Comparison of ENCODE assay signal across 9 cellular contexts in the genomic region with DNA sequence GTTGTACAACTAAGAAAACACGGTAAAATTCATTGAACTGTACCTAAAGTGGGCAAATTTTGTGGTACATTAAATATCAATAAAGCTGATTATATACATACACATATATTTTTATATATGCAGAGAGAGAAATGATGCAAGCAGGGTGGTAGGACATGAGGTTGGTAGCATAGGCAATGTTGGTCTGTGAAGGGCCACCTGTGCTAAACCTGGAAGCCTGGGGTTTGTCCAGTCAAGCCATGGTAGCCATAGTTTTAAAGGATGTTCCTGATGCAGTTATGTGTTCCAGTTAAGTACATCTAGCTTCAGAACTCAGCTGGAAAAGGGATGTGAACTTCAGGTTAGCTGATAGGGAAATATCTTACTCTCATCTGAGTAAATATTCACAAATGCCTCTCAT.
DNase-seq lines count a peak whose midpoint lies in the region; ATAC-seq lines count a peak whose summit lies in the region.
"Had no signal": no experiment of that assay in that cellular context is flagged by ENCODE, and none has a peak within 500 bp of the region (broad histone marks: within the 10 kb centered on the region; RNA-seq: fewer than 3 reads in every experiment).

No MANE protein-coding gene starts in this region.

- no peaks in the 10 kb centered on the region for H3K9me3 Mint-ChIP-seq in stimulated activated naive CD8-positive, alpha-beta T cell treated with anti-CD3 and anti-CD28 coated beads, Interleukin-15, Interleukin-2, amounts not matched to agents 100 ng/mL and 50 ng/mL, for 24 hours

- no peaks in the 10 kb centered on the region for H3K36me3 ChIP-seq in iPS-20b (ENCODE audit: insufficient read depth, low read depth, low read length)

- peaks cover 19% of the 10 kb centered on the region; the same call in 1 of the 2 replicates for H3K4me1 ChIP-seq in iPS-20b (ENCODE audit: insufficient read depth, low read length)

- no peak for DNase-seq in stimulated activated naive CD8-positive, alpha-beta T cell treated with anti-CD3 and anti-CD28 coated beads, Interleukin-15, Interleukin-2, amounts not matched to agents 100 U/mL and 50 U/mL, for 24 hours
- DNase-seq in T-helper 17 cell: no peak
- no peak for DNase-seq in NCI-H446 (lab: John Stamatoyannopoulos, UW)
- DNase-seq in Ammon's horn (ENCODE audit: low spot score): no peak
- no peak for DNase-seq in stimulated activated CD4-positive, alpha-beta T cell treated with anti-CD3 and anti-CD28 coated beads, Interleukin-4, amount 100 ng/mL, for 4 hours
- DNase-seq in DMS 273 treated with DMSO at 0.1 percent for 48 hours (lab: John Stamatoyannopoulos, UW): no peak
- DNase-seq: activated CD8-positive, alpha-beta memory T cell treated with anti-CD3 and anti-CD28 coated beads for 24 hours had no signal

- peaks cover 4% of the 10 kb centered on the region for H3K27me3 Mint-ChIP-seq in stimulated activated naive CD8-positive, alpha-beta T cell treated with anti-CD3 and anti-CD28 coated beads, Interleukin-15, Interleukin-2, amounts not matched to agents 100 ng/mL and 50 ng/mL, for 24 hours
- H3K27me3 Mint-ChIP-seq in T-helper 17 cell: no peaks in the 10 kb centered on the region

- H3K4me3 Mint-ChIP-seq in stimulated activated naive CD8-positive, alpha-beta T cell treated with anti-CD3 and anti-CD28 coated beads, Interleukin-15, Interleukin-2, amounts not matched to agents 100 ng/mL and 50 ng/mL, for 24 hours: peak overlapping the region; percentile 96
- no peak overlapping the region for H3K4me3 Mint-ChIP-seq in T-helper 17 cell

- H3K27ac ChIP-seq in iPS-20b (ENCODE audit: low read length): peak overlapping the region; percentile 57

- H3K9ac ChIP-seq in iPS-20b (ENCODE audit: low read depth, low read length): peak overlapping the region; percentile 94; the same call in 1 of the 2 replicates

- no peak for ATAC-seq in stimulated activated naive CD8-positive, alpha-beta T cell treated with anti-CD3 and anti-CD28 coated beads, Interleukin-15, Interleukin-2, amounts not matched to agents 100 U/mL and 50 U/mL, for 24 hours
- ATAC-seq in T-helper 17 cell: no peak

- peak overlapping the region; percentile 84; the same call in 1 of the 2 replicates for H3K4me3 ChIP-seq in iPS-20b (ENCODE audit: low read length)

- peaks cover 60% of the 10 kb centered on the region for H3K4me1 Mint-ChIP-seq in stimulated activated naive CD8-positive, alpha-beta T cell treated with anti-CD3 and anti-CD28 coated beads, Interleukin-15, Interleukin-2, amounts not matched to agents 100 ng/mL and 50 ng/mL, for 24 hours (ENCODE audit: low read depth)
- H3K4me1 Mint-ChIP-seq in T-helper 17 cell: peaks cover 27% of the 10 kb centered on the region

- no peaks in the 10 kb centered on the region for H3K27me3 ChIP-seq in iPS-20b (ENCODE audit: insufficient read depth, low read length)

- peaks cover 4% of the 10 kb centered on the region for H3K36me3 Mint-ChIP-seq in stimulated activated naive CD8-positive, alpha-beta T cell treated with anti-CD3 and anti-CD28 coated beads, Interleukin-15, Interleukin-2, amounts not matched to agents 100 ng/mL and 50 ng/mL, for 24 hours (ENCODE audit: low read depth)
- H3K36me3 Mint-ChIP-seq in T-helper 17 cell (ENCODE audit: low read depth): peaks cover 2% of the 10 kb centered on the region

- no peaks in the 10 kb centered on the region for H3K9me3 ChIP-seq in T-helper 17 cell (ENCODE audit: control insufficient read depth, low read length, poor library complexity, severe bottlenecking)
- H3K9me3 ChIP-seq in iPS-20b (ENCODE audit: insufficient read depth, low read depth, low read length): no peaks in the 10 kb centered on the region

- H3K27ac Mint-ChIP-seq in stimulated activated naive CD8-positive, alpha-beta T cell treated with anti-CD3 and anti-CD28 coated beads, Interleukin-15, Interleukin-2, amounts not matched to agents 100 ng/mL and 50 ng/mL, for 24 hours: peak overlapping the region; percentile 99
- H3K27ac Mint-ChIP-seq in T-helper 17 cell: peak overlapping the region; percentile 98
